ENCODE assay signal across 16 cellular contexts in the genomic region with DNA sequence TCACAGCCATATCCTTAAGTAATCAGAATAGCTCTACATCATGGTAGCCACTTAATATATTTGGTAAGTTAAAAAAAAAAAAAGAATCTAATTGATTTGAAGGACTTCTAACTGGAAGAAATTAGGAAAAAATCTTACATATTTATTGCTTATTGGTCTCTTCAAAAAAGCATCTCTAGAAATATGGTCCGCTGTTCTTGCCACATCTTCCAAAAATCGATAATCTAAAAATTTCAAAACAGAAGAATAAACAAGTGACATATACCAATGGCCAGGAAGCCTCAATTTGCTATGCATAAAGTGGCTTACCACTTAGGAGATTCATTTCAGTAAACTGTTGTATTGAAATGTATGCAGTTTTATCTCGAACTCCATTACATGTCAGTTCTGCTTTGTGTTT. TPM values are rescaled to one million over a fixed set of nuclear protein-coding genes. Genes with fewer than 3 reads are reported as not detected.
DNase-seq lines count a peak whose midpoint lies in the region; ATAC-seq and TF ChIP-seq lines count a peak whose summit lies in the region.
"Had no signal": no experiment of that assay in that cellular context is flagged by ENCODE, and none has a peak within 500 bp of the region (broad histone marks: within the 10 kb centered on the region; RNA-seq: fewer than 3 reads in every experiment).

No MANE protein-coding gene starts in this region.

- H2AFZ ChIP-seq in fibroblast of lung (ENCODE audit: low read length): no peak overlapping the region
- H2AFZ ChIP-seq: parathyroid adenoma had no signal

- no peaks in the 10 kb centered on the region for H4K20me1 ChIP-seq in fibroblast of lung (ENCODE audit: control insufficient read depth, extremely low read depth, insufficient read depth, low read length)

- no peaks in the 10 kb centered on the region for H3K27me3 ChIP-seq in fibroblast of lung (ENCODE audit: control insufficient read depth, insufficient read depth, low read length)

- H3K4me1 ChIP-seq in fibroblast of lung (ENCODE audit: control insufficient read depth, extremely low read depth, insufficient read depth, low read length): no peaks in the 10 kb centered on the region
- H3K4me1 ChIP-seq: parathyroid adenoma had no signal

- CTCF ChIA-PET in T-cell (lab: Charles Lee): interaction anchor here in 1 of 2 donors (0.6 kb wide), 1 partner anchor 1290 kb away, joined by 8 read pairs; no protein-coding TSS in a partner anchor

- H3K4me1 Mint-ChIP-seq in stimulated activated naive CD8-positive, alpha-beta T cell treated with anti-CD3 and anti-CD28 coated beads, Interleukin-15, Interleukin-2, amounts not matched to agents 100 ng/mL and 50 ng/mL, for 24 hours (ENCODE audit: low read depth): peaks cover 18% of the 10 kb centered on the region
- H3K4me1 Mint-ChIP-seq in stimulated activated naive CD8-positive, alpha-beta T cell treated with anti-CD3 and anti-CD28 coated beads, Interleukin-15, amount 100 ng/mL, for 72 hours: peaks cover 11% of the 10 kb centered on the region
- H3K4me1 Mint-ChIP-seq in T-cell: peaks cover 5 to 42% (median 35%) of the 10 kb centered on the region in 3 donors

- H3K4me2 ChIP-seq in fibroblast of lung (ENCODE audit: extremely low read depth, insufficient read depth, low read length): peak overlapping the region; percentile 91

- TF ChIP-seq CTCF in fibroblast of lung (conservative IDR thresholded peaks at IDR 0.05 in 1 of 2, IDR thresholded peaks at IDR 0.05 in 1 of 2; ENCODE audit: low read depth in 1 of 2, low read length in 2 of 2): no peak

- H3K9ac ChIP-seq in fibroblast of lung (ENCODE audit: insufficient read depth, low read length): no peak overlapping the region
- H3K9ac ChIP-seq: parathyroid adenoma had no signal

- H3K27me3 Mint-ChIP-seq in stimulated activated naive CD8-positive, alpha-beta T cell treated with anti-CD3 and anti-CD28 coated beads, Interleukin-15, Interleukin-2, amounts not matched to agents 100 ng/mL and 50 ng/mL, for 24 hours: no peaks in the 10 kb centered on the region
- H3K27me3 Mint-ChIP-seq in stimulated activated naive CD8-positive, alpha-beta T cell treated with anti-CD3 and anti-CD28 coated beads, Interleukin-15, amount 100 ng/mL, for 72 hours: no peaks in the 10 kb centered on the region
- H3K27me3 Mint-ChIP-seq in T-cell: no peaks in the 10 kb centered on the region
- H3K27me3 Mint-ChIP-seq: activated CD4-positive, alpha-beta memory T cell treated with anti-CD3 and anti-CD28 coated beads, Interleukin-2, amount 10 ng/mL, durations not matched to agents 7 days and 5 days had no signal

- no peak for ATAC-seq in stimulated activated naive CD8-positive, alpha-beta T cell treated with anti-CD3 and anti-CD28 coated beads, Interleukin-15, amount 100 ng/mL, for 72 hours
- ATAC-seq in T-cell (replicated peaks in 1 of 4) (no peak), GM19324 (IDR thresholded peaks at IDR 0.05; ENCODE audit: low FRiP score, unreplicated experiment) (no peak), GM19328 (IDR thresholded peaks at IDR 0.05; ENCODE audit: unreplicated experiment) (no peak)
- ATAC-seq: K562 had no signal

- no peak for DNase-seq in stimulated activated naive CD8-positive, alpha-beta T cell treated with anti-CD3 and anti-CD28 coated beads, Interleukin-15, amount 100 ng/mL, for 72 hours
- DNase-seq in T-cell (no peak), fibroblast of lung (ENCODE audit: low read depth in 2 of 2) (no peak), T-helper 9 cell (no peak), RKO (ENCODE audit: low spot score) (no peak)
- DNase-seq: activated CD4-positive, alpha-beta memory T cell treated with anti-CD3 and anti-CD28 coated beads, Interleukin-2, amount 10 ng/mL, durations not matched to agents 7 days and 5 days; activated naive CD4-positive, alpha-beta T cell treated with anti-CD3 and anti-CD28 coated beads, Interleukin-2, amount 50 U/mL, for 16 hours; DMS53; HCEC 1CT; NCI-H1105; stimulated activated naive CD4-positive, alpha-beta T cell treated with Interleukin-2 at 50 U/mL for 16 hours had no signal

- H3K79me2 ChIP-seq in fibroblast of lung (ENCODE audit: control insufficient read depth, insufficient read depth, low read length): peaks cover 29% of the 10 kb centered on the region

- H3K9me3 ChIP-seq in fibroblast of lung (ENCODE audit: control insufficient read depth, insufficient read depth, low read depth, low read length): no peaks in the 10 kb centered on the region

- no peak overlapping the region for H3K27ac Mint-ChIP-seq in stimulated activated naive CD8-positive, alpha-beta T cell treated with anti-CD3 and anti-CD28 coated beads, Interleukin-15, Interleukin-2, amounts not matched to agents 100 ng/mL and 50 ng/mL, for 24 hours
- H3K27ac Mint-ChIP-seq in stimulated activated naive CD8-positive, alpha-beta T cell treated with anti-CD3 and anti-CD28 coated beads, Interleukin-15, amount 100 ng/mL, for 72 hours: no peak overlapping the region
- no peak overlapping the region for H3K27ac Mint-ChIP-seq in T-cell
- H3K27ac Mint-ChIP-seq: activated CD4-positive, alpha-beta memory T cell treated with anti-CD3 and anti-CD28 coated beads, Interleukin-2, amount 10 ng/mL, durations not matched to agents 7 days and 5 days had no signal

- no peaks in the 10 kb centered on the region for H3K9me3 Mint-ChIP-seq in stimulated activated naive CD8-positive, alpha-beta T cell treated with anti-CD3 and anti-CD28 coated beads, Interleukin-15, Interleukin-2, amounts not matched to agents 100 ng/mL and 50 ng/mL, for 24 hours
- H3K9me3 Mint-ChIP-seq in stimulated activated naive CD8-positive, alpha-beta T cell treated with anti-CD3 and anti-CD28 coated beads, Interleukin-15, amount 100 ng/mL, for 72 hours: no peaks in the 10 kb centered on the region
- H3K9me3 Mint-ChIP-seq in T-cell: no peaks in the 10 kb centered on the region

- peak overlapping the region; percentile 58 for H3K4me3 Mint-ChIP-seq in stimulated activated naive CD8-positive, alpha-beta T cell treated with anti-CD3 and anti-CD28 coated beads, Interleukin-15, Interleukin-2, amounts not matched to agents 100 ng/mL and 50 ng/mL, for 24 hours
- peak overlapping the region in 1 of 2 donors; percentile 65 for H3K4me3 Mint-ChIP-seq in stimulated activated naive CD8-positive, alpha-beta T cell treated with anti-CD3 and anti-CD28 coated beads, Interleukin-15, amount 100 ng/mL, for 72 hours
- peak overlapping the region; percentile 21 to 55 (median 32) for H3K4me3 Mint-ChIP-seq in T-cell
- H3K4me3 Mint-ChIP-seq: activated CD4-positive, alpha-beta memory T cell treated with anti-CD3 and anti-CD28 coated beads, Interleukin-2, amount 10 ng/mL, durations not matched to agents 7 days and 5 days had no signal

- POLR2A ChIA-PET in T-cell (lab: Charles Lee): interaction anchor here (0.5 to 0.6 kb wide), 2 partner anchors 11 to 438 kb away, joined by 3 read pairs; no protein-coding TSS in a partner anchor

- peaks cover 47% of the 10 kb centered on the region for H3K36me3 Mint-ChIP-seq in stimulated activated naive CD8-positive, alpha-beta T cell treated with anti-CD3 and anti-CD28 coated beads, Interleukin-15, Interleukin-2, amounts not matched to agents 100 ng/mL and 50 ng/mL, for 24 hours (ENCODE audit: low read depth)
- peaks cover 42% of the 10 kb centered on the region for H3K36me3 Mint-ChIP-seq in T-cell

- no peak overlapping the region for H3K27ac ChIP-seq in fibroblast of lung (ENCODE audit: insufficient read depth, low read length)
- H3K27ac ChIP-seq: parathyroid adenoma had no signal

- no peaks in the 10 kb centered on the region for H3K36me3 ChIP-seq in fibroblast of lung (ENCODE audit: control insufficient read depth, insufficient read depth, low read length)

- H3K4me3 ChIP-seq in fibroblast of lung (replicated peaks in 1 of 4; ENCODE audit: control extremely low read depth in 1 of 4, insufficient read depth in 1 of 4, low read depth in 3 of 4, low read length in 4 of 4): peak overlapping the region in 1 of 4 experiments; percentile 88

RNA-seq across cellular contexts. Expression of a gene that starts 2.3 kb away (rescaled TPM):
- total RNA-seq in T-cell (10 to 100 TPM; 17.3 to 21.2 (median 19.2) TPM), fibroblast of lung (11.6 and 15.5 TPM in 2 replicates)
- 14.3 and 15.1 TPM in 2 replicates for polyA plus RNA-seq in fibroblast of lung
- polyA plus RNA-seq in fibroblast of lung (2012): 23.8 and 25.0 TPM in 2 replicates
- 3.2 and 4.8 TPM in 2 replicates for polyA minus RNA-seq in fibroblast of lung (ENCODE audit: low replicate concordance)
